In genomic region chr12:64088431-64089349, GRCh38 we compare ENCODE assay signal across 8 cellular contexts.
DNase-seq lines count a peak whose midpoint lies in the region; ATAC-seq and TF ChIP-seq lines count a peak whose summit lies in the region.

No MANE protein-coding gene starts in this region.

- intact Hi-C loops in lower lobe of right lung (cut with DNase I) (no loop called here), vagina (cut with DNase I) (no loop called here)

- no peaks in the 10 kb centered on the region for H3K27me3 Mint-ChIP-seq in activated CD4-positive, alpha-beta memory T cell treated with anti-CD3 and anti-CD28 coated beads, Interleukin-2, amount 10 ng/mL, durations not matched to agents 7 days and 5 days
- H3K27me3 Mint-ChIP-seq in glutamatergic neuron (ENCODE audit: unreplicated experiment): peaks cover 2% of the 10 kb centered on the region

- CTCF ChIA-PET in activated CD4-positive, alpha-beta memory T cell treated with anti-CD3 and anti-CD28 coated beads, Interleukin-2, amount 10 ng/mL, durations not matched to agents 7 days and 5 days (lab: Charles Lee): interaction anchor here (1.5 kb wide), 1 partner anchor 9 kb away, joined by 4 read pairs; no protein-coding TSS in a partner anchor

- ATAC-seq in lower lobe of right lung (peak; percentile 96 to 97), GM21576 (IDR thresholded peaks at IDR 0.05; ENCODE audit: unreplicated experiment) (no peak)

- TF ChIP-seq POLR2A in vagina (IDR thresholded peaks at IDR 0.05): no peak

- H3K9me3 ChIP-seq in lower lobe of right lung (no peaks in the 10 kb centered on the region), vagina (no peaks in the 10 kb centered on the region)

- H3K36me3 ChIP-seq in lower lobe of right lung (no peaks in the 10 kb centered on the region), vagina (no peaks in the 10 kb centered on the region)

- H3K4me1 ChIP-seq in lower lobe of right lung (peaks cover 40% of the 10 kb centered on the region), vagina (peaks cover 57% of the 10 kb centered on the region)

- H3K4me3 Mint-ChIP-seq in activated CD4-positive, alpha-beta memory T cell treated with anti-CD3 and anti-CD28 coated beads, Interleukin-2, amount 10 ng/mL, durations not matched to agents 7 days and 5 days: no peak overlapping the region
- no peak overlapping the region for H3K4me3 Mint-ChIP-seq in glutamatergic neuron (ENCODE audit: unreplicated experiment)

- DNase-seq in GM04503 (ENCODE audit: low read depth): peak; percentile 89
- peak; percentile 60 for DNase-seq in NCI-H69 (lab: John Stamatoyannopoulos, UW)
- DNase-seq in dermis blood vessel endothelial cell: peak; percentile 97
- no peak for DNase-seq in lower lobe of right lung
- no peak for DNase-seq in vagina (ENCODE audit: extremely low spot score in 2 of 2)
- DNase-seq in activated CD4-positive, alpha-beta memory T cell treated with anti-CD3 and anti-CD28 coated beads, Interleukin-2, amount 10 ng/mL, durations not matched to agents 7 days and 5 days: no peak
- DNase-seq in glutamatergic neuron: no peak

- no peaks in the 10 kb centered on the region for H3K36me3 Mint-ChIP-seq in activated CD4-positive, alpha-beta memory T cell treated with anti-CD3 and anti-CD28 coated beads, Interleukin-2, amount 10 ng/mL, durations not matched to agents 7 days and 5 days (ENCODE audit: low read depth)
- H3K36me3 Mint-ChIP-seq in glutamatergic neuron (ENCODE audit: unreplicated experiment): no peaks in the 10 kb centered on the region

- no peak for TF ChIP-seq CTCF in lower lobe of right lung (IDR thresholded peaks at IDR 0.05)
- no peak for TF ChIP-seq CTCF in vagina (IDR thresholded peaks at IDR 0.05)
- no peak for TF ChIP-seq CTCF in glutamatergic neuron (IDR thresholded peaks at IDR 0.05; ENCODE audit: partially characterized antibody, unreplicated experiment)

- H3K27ac ChIP-seq in lower lobe of right lung (peak overlapping the region; percentile 75), vagina (peak overlapping the region; percentile 59)

- H3K9me3 Mint-ChIP-seq in activated CD4-positive, alpha-beta memory T cell treated with anti-CD3 and anti-CD28 coated beads, Interleukin-2, amount 10 ng/mL, durations not matched to agents 7 days and 5 days: no peaks in the 10 kb centered on the region
- peaks cover 4% of the 10 kb centered on the region for H3K9me3 Mint-ChIP-seq in glutamatergic neuron (ENCODE audit: unreplicated experiment)

- no peak overlapping the region for H3K27ac Mint-ChIP-seq in activated CD4-positive, alpha-beta memory T cell treated with anti-CD3 and anti-CD28 coated beads, Interleukin-2, amount 10 ng/mL, durations not matched to agents 7 days and 5 days
- H3K27ac Mint-ChIP-seq in glutamatergic neuron (ENCODE audit: unreplicated experiment): no peak overlapping the region

- POLR2A ChIA-PET in activated CD4-positive, alpha-beta memory T cell treated with anti-CD3 and anti-CD28 coated beads, Interleukin-2, amount 10 ng/mL, durations not matched to agents 7 days and 5 days (lab: Charles Lee): no interaction called here

- H3K27me3 ChIP-seq in lower lobe of right lung (ENCODE audit: low read depth) (no peaks in the 10 kb centered on the region), vagina (no peaks in the 10 kb centered on the region)

- no peak overlapping the region for H3K4me3 ChIP-seq in lower lobe of right lung
- no peak overlapping the region for H3K4me3 ChIP-seq in vagina

- H3K4me1 Mint-ChIP-seq in activated CD4-positive, alpha-beta memory T cell treated with anti-CD3 and anti-CD28 coated beads, Interleukin-2, amount 10 ng/mL, durations not matched to agents 7 days and 5 days: peaks cover 6% of the 10 kb centered on the region
- peaks cover 22% of the 10 kb centered on the region for H3K4me1 Mint-ChIP-seq in glutamatergic neuron (ENCODE audit: low read depth, unreplicated experiment)

Comparison
In these comparisons a context has a peak if more than half of its experiments do, and no peak if none do; other contexts are left out.
1. DNase-seq: peak in GM04503 (single experiment), NCI-H69 (single experiment) and dermis blood vessel endothelial cell (single experiment); none in lower lobe of right lung (single experiment), vagina (0 of 2), activated CD4-positive, alpha-beta memory T cell treated with anti-CD3 and anti-CD28 coated beads, Interleukin-2, amount 10 ng/mL, durations not matched to agents 7 days and 5 days (single experiment) and glutamatergic neuron (single experiment).